In genomic region chr18:75554112-75554511, GRCh38 we compare ENCODE assay signal across 13 cellular contexts.
DNase-seq lines count a peak whose midpoint lies in the region; ATAC-seq and TF ChIP-seq lines count a peak whose summit lies in the region.
"Had no signal": no experiment of that assay in that cellular context is flagged by ENCODE, and none has a peak within 500 bp of the region (broad histone marks: within the 10 kb centered on the region; RNA-seq: fewer than 3 reads in every experiment).

No MANE protein-coding gene starts in this region.

- no peak overlapping the region for H3K27ac Mint-ChIP-seq in activated CD4-positive, alpha-beta T cell treated with anti-CD3 and anti-CD28 coated beads, Interleukin-2, amount 10 ng/mL, durations not matched to agents 24 days and 14 days
- H3K27ac Mint-ChIP-seq in brain, result peak overlapping the region in 3 of 5 experiments; percentile 19 to 80 (median 31)
- no peak overlapping the region for H3K27ac Mint-ChIP-seq in activated T-helper 2 cell treated with anti-CD3 and anti-CD28 coated beads, Interferon-gamma antibody, Interleukin-2, Interleukin-4, amounts not matched to agents 10 μg/mL and 5 μg/mL and 100 μg/mL, durations not matched to agents 14 hours and 24 hours and 36 hours
- H3K27ac Mint-ChIP-seq in chondrocyte (ENCODE audit: unreplicated experiment), result no peak overlapping the region
- H3K27ac Mint-ChIP-seq: B cell; CD4-positive, alpha-beta T cell had no signal

- intact Hi-C loops in activated CD4-positive, alpha-beta T cell treated with anti-CD3 and anti-CD28 coated beads, Interleukin-2, amount 10 ng/mL, durations not matched to agents 24 days and 14 days (cut with micrococcal nuclease), result no loop called here
- intact Hi-C loops in activated T-helper 2 cell treated with anti-CD3 and anti-CD28 coated beads, Interferon-gamma antibody, Interleukin-2, Interleukin-4, amounts not matched to agents 10 μg/mL and 5 μg/mL and 100 μg/mL, durations not matched to agents 14 hours and 24 hours and 36 hours (cut with micrococcal nuclease), result no loop called here

- peaks cover 1% of the 10 kb centered on the region for H3K27me3 Mint-ChIP-seq in activated CD4-positive, alpha-beta T cell treated with anti-CD3 and anti-CD28 coated beads, Interleukin-2, amount 10 ng/mL, durations not matched to agents 24 days and 14 days
- H3K27me3 Mint-ChIP-seq in brain (peaks cover 2% of the 10 kb centered on the region), chondrocyte (ENCODE audit: low read depth) (peaks cover 15% of the 10 kb centered on the region)
- no peaks in the 10 kb centered on the region for H3K27me3 Mint-ChIP-seq in activated T-helper 2 cell treated with anti-CD3 and anti-CD28 coated beads, Interferon-gamma antibody, Interleukin-2, Interleukin-4, amounts not matched to agents 10 μg/mL and 5 μg/mL and 100 μg/mL, durations not matched to agents 14 hours and 24 hours and 36 hours (ENCODE audit: low read depth)

- H3K9me3 Mint-ChIP-seq in activated CD4-positive, alpha-beta T cell treated with anti-CD3 and anti-CD28 coated beads, Interleukin-2, amount 10 ng/mL, durations not matched to agents 24 days and 14 days, result no peaks in the 10 kb centered on the region
- H3K9me3 Mint-ChIP-seq in brain (peaks cover 0 to under 1% (median 0%) of the 10 kb centered on the region in 5 experiments), chondrocyte (ENCODE audit: low read depth) (no peaks in the 10 kb centered on the region)
- no peaks in the 10 kb centered on the region for H3K9me3 Mint-ChIP-seq in activated T-helper 2 cell treated with anti-CD3 and anti-CD28 coated beads, Interferon-gamma antibody, Interleukin-2, Interleukin-4, amounts not matched to agents 10 μg/mL and 5 μg/mL and 100 μg/mL, durations not matched to agents 14 hours and 24 hours and 36 hours
- H3K9me3 Mint-ChIP-seq: CD4-positive, alpha-beta T cell had no signal

- no peak for ATAC-seq in lung (ENCODE audit: insufficient read depth, low FRiP score)

- WGBS in lung, 2 donors, result 73 to 76% methylated on average over 7 of the region's 7 CpGs

- no peaks in the 10 kb centered on the region for H3K27me3 ChIP-seq in lung (ENCODE audit: control insufficient read depth, insufficient read depth)

- H3K9me3 ChIP-seq in lung (ENCODE audit: control insufficient read depth in 2 of 2, insufficient read depth in 1 of 2, low read length in 1 of 2), result no peaks in the 10 kb centered on the region
- H3K9me3 ChIP-seq: HAP-1 had no signal

- H3K36me3 Mint-ChIP-seq in activated CD4-positive, alpha-beta T cell treated with anti-CD3 and anti-CD28 coated beads, Interleukin-2, amount 10 ng/mL, durations not matched to agents 24 days and 14 days (ENCODE audit: low read depth), result no peaks in the 10 kb centered on the region
- no peaks in the 10 kb centered on the region for H3K36me3 Mint-ChIP-seq in brain
- no peaks in the 10 kb centered on the region for H3K36me3 Mint-ChIP-seq in activated T-helper 2 cell treated with anti-CD3 and anti-CD28 coated beads, Interferon-gamma antibody, Interleukin-2, Interleukin-4, amounts not matched to agents 10 μg/mL and 5 μg/mL and 100 μg/mL, durations not matched to agents 14 hours and 24 hours and 36 hours (ENCODE audit: low read depth)
- no peaks in the 10 kb centered on the region for H3K36me3 Mint-ChIP-seq in chondrocyte (ENCODE audit: low read depth)

- no peaks in the 10 kb centered on the region for H3K36me3 ChIP-seq in lung (ENCODE audit: control insufficient read depth in 2 of 2, insufficient read depth in 2 of 2, low read length in 2 of 2)
- H3K36me3 ChIP-seq: HAP-1 had no signal

- H3K4me1 Mint-ChIP-seq in activated CD4-positive, alpha-beta T cell treated with anti-CD3 and anti-CD28 coated beads, Interleukin-2, amount 10 ng/mL, durations not matched to agents 24 days and 14 days, result no peaks in the 10 kb centered on the region
- H3K4me1 Mint-ChIP-seq in brain (peaks cover 65% of the 10 kb centered on the region), chondrocyte (ENCODE audit: low read depth) (peaks cover 8% of the 10 kb centered on the region)
- H3K4me1 Mint-ChIP-seq in activated T-helper 2 cell treated with anti-CD3 and anti-CD28 coated beads, Interferon-gamma antibody, Interleukin-2, Interleukin-4, amounts not matched to agents 10 μg/mL and 5 μg/mL and 100 μg/mL, durations not matched to agents 14 hours and 24 hours and 36 hours (ENCODE audit: low read depth), result no peaks in the 10 kb centered on the region
- H3K4me1 Mint-ChIP-seq: B cell had no signal

- H3K4me1 ChIP-seq in lung (ENCODE audit: control insufficient read depth in 2 of 2, insufficient read depth in 2 of 2, low read length in 2 of 2), result no peaks in the 10 kb centered on the region
- H3K4me1 ChIP-seq: HAP-1 had no signal

- DNase-seq in activated CD4-positive, alpha-beta T cell treated with anti-CD3 and anti-CD28 coated beads, Interleukin-2, amount 10 ng/mL, durations not matched to agents 24 days and 14 days, result peak; percentile 22
- DNase-seq in activated CD4-positive, alpha-beta T cell treated with anti-CD3 and anti-CD28 coated beads for 4 hours, result no peak
- DNase-seq in lung (ENCODE audit: low spot score) (peak; percentile 6), cortex of kidney (lab: John Stamatoyannopoulos, UW) (no peak), chondrocyte (ENCODE audit: low spot score) (no peak)
- no peak for DNase-seq in activated T-helper 2 cell treated with anti-CD3 and anti-CD28 coated beads, Interferon-gamma antibody, Interleukin-2, Interleukin-4, amounts not matched to agents 10 μg/mL and 5 μg/mL and 100 μg/mL, durations not matched to agents 14 hours and 24 hours and 36 hours (ENCODE audit: low spot score)
- DNase-seq: C1 segment of cervical spinal cord; Calu3; CD4-positive, alpha-beta T cell; DMS 273 treated with DMSO at 0.1 percent for 48 hours had no signal

- no peak overlapping the region for H3K4me3 Mint-ChIP-seq in activated CD4-positive, alpha-beta T cell treated with anti-CD3 and anti-CD28 coated beads, Interleukin-2, amount 10 ng/mL, durations not matched to agents 24 days and 14 days
- H3K4me3 Mint-ChIP-seq in brain, result no peak overlapping the region
- no peak overlapping the region for H3K4me3 Mint-ChIP-seq in activated T-helper 2 cell treated with anti-CD3 and anti-CD28 coated beads, Interferon-gamma antibody, Interleukin-2, Interleukin-4, amounts not matched to agents 10 μg/mL and 5 μg/mL and 100 μg/mL, durations not matched to agents 14 hours and 24 hours and 36 hours (ENCODE audit: low read depth)
- no peak overlapping the region for H3K4me3 Mint-ChIP-seq in chondrocyte (ENCODE audit: unreplicated experiment)
- H3K4me3 Mint-ChIP-seq: B cell; CD4-positive, alpha-beta T cell had no signal

- H3K4me3 ChIP-seq in lung, result no peak overlapping the region
- H3K4me3 ChIP-seq: HAP-1 had no signal

- no peak overlapping the region for H3K27ac ChIP-seq in lung (ENCODE audit: low read depth in 1 of 2, low read length in 1 of 2)

- no peak for TF ChIP-seq CTCF in brain (conservative IDR thresholded peaks at IDR 0.05)
- no peak for TF ChIP-seq CTCF in lung (IDR thresholded peaks at IDR 0.05; ENCODE audit: control extremely low read depth, extremely low read depth)
- TF ChIP-seq CTCF in chondrocyte (IDR thresholded peaks at IDR 0.05), result no peak

Comparison
In these comparisons a context has a peak if more than half of its experiments do, and no peak if none do; other contexts are left out.
1. DNase-seq: peak in activated CD4-positive, alpha-beta T cell treated with anti-CD3 and anti-CD28 coated beads, Interleukin-2, amount 10 ng/mL, durations not matched to agents 24 days and 14 days (single experiment) and lung (single experiment); none in activated CD4-positive, alpha-beta T cell treated with anti-CD3 and anti-CD28 coated beads for 4 hours (0 of 2), activated T-helper 2 cell treated with anti-CD3 and anti-CD28 coated beads, Interferon-gamma antibody, Interleukin-2, Interleukin-4, amounts not matched to agents 10 μg/mL and 5 μg/mL and 100 μg/mL, durations not matched to agents 14 hours and 24 hours and 36 hours (single experiment), cortex of kidney (single experiment) and chondrocyte (single experiment).
2. H3K27ac Mint-ChIP-seq: peak in brain (3 of 5); none in activated CD4-positive, alpha-beta T cell treated with anti-CD3 and anti-CD28 coated beads, Interleukin-2, amount 10 ng/mL, durations not matched to agents 24 days and 14 days (single experiment), activated T-helper 2 cell treated with anti-CD3 and anti-CD28 coated beads, Interferon-gamma antibody, Interleukin-2, Interleukin-4, amounts not matched to agents 10 μg/mL and 5 μg/mL and 100 μg/mL, durations not matched to agents 14 hours and 24 hours and 36 hours (single experiment) and chondrocyte (single experiment).